20 cellular contexts compared by ENCODE assay signal in genomic region chrX:40469316-40469715, GRCh38.
DNase-seq lines count a peak whose midpoint lies in the region; ATAC-seq, FAIRE-seq and TF ChIP-seq lines count a peak whose summit lies in the region.
"Had no signal": no experiment of that assay in that cellular context is flagged by ENCODE, and none has a peak within 500 bp of the region (broad histone marks: within the 10 kb centered on the region; RNA-seq: fewer than 3 reads in every experiment).

No MANE protein-coding gene starts in this region.

- no peaks in the 10 kb centered on the region for H3K9me3 ChIP-seq in K562 (replicated peaks; ENCODE audit: control insufficient read depth, insufficient read depth, low read depth, low read length)
- H3K9me3 ChIP-seq: Caco-2 had no signal

- no peaks in the 10 kb centered on the region for H3K9me1 ChIP-seq in K562 (ENCODE audit: control insufficient read depth, insufficient read depth, low read length)

- H3K4me3 ChIP-seq in K562, result no peak overlapping the region

- POLR2A ChIA-PET in HEK293T (lab: Yijun Ruan, JAX), result no interaction called here
- POLR2A ChIA-PET in K562 (lab: Yijun Ruan, JAX), result no interaction called here
- POLR2A ChIA-PET in activated CD4-positive, alpha-beta T cell treated with anti-CD3 and anti-CD28 coated beads, Interleukin-2, amount 10 ng/mL, durations not matched to agents 7 days and 5 days (lab: Charles Lee), result no interaction called here

- H3K36me3 Mint-ChIP-seq in activated CD4-positive, alpha-beta T cell treated with anti-CD3 and anti-CD28 coated beads, Interleukin-2, amount 10 ng/mL, durations not matched to agents 7 days and 5 days (ENCODE audit: low read depth), result no peaks in the 10 kb centered on the region
- H3K36me3 Mint-ChIP-seq in osteocyte (ENCODE audit: unreplicated experiment) (no peaks in the 10 kb centered on the region), mesothelial cell of epicardium (no peaks in the 10 kb centered on the region)

- peaks cover 38% of the 10 kb centered on the region for H3K4me1 Mint-ChIP-seq in activated CD4-positive, alpha-beta T cell treated with anti-CD3 and anti-CD28 coated beads, Interleukin-2, amount 10 ng/mL, durations not matched to agents 7 days and 5 days
- H3K4me1 Mint-ChIP-seq in osteocyte (ENCODE audit: unreplicated experiment) (peaks cover 39% of the 10 kb centered on the region), mesothelial cell of epicardium (peaks cover 17% of the 10 kb centered on the region)

- no peaks in the 10 kb centered on the region for H3K27me3 ChIP-seq in K562 (ENCODE audit: control insufficient read depth in 2 of 2, insufficient read depth in 2 of 2, low read length in 2 of 2)

- no peaks in the 10 kb centered on the region for H3K36me3 ChIP-seq in K562 (ENCODE audit: control insufficient read depth, insufficient read depth, low read length)

- H3K27ac ChIP-seq in K562 (ENCODE audit: extremely low read depth, low read depth, low read length), result no peak overlapping the region
- H3K27ac ChIP-seq: C4-2B, HL-60 had no signal

- peaks cover 3 to 4% of the 10 kb centered on the region in 2 experiments; a peak in 2 of 5 replicates for H3K4me1 ChIP-seq in K562 (replicated peaks in 1 of 2; ENCODE audit: control insufficient read depth in 2 of 2, insufficient read depth in 2 of 2, low read length in 2 of 2)

- H3K79me2 ChIP-seq in K562 (ENCODE audit: control insufficient read depth, insufficient read depth, low read length), result no peaks in the 10 kb centered on the region

- no peak for TF ChIP-seq EP300 in K562 (IDR thresholded peaks at IDR 0.05; ENCODE audit: low read length)

- H4K20me1 ChIP-seq in K562 (replicated peaks; ENCODE audit: control insufficient read depth, insufficient read depth, low read length), result no peaks in the 10 kb centered on the region

- ATAC-seq in K562, result no peak
- peak; percentile 36 for ATAC-seq in left colon
- no peak for ATAC-seq in HG02798 (IDR thresholded peaks at IDR 0.05; ENCODE audit: poor library complexity, unreplicated experiment)

- no peak overlapping the region for H3K27ac Mint-ChIP-seq in activated CD4-positive, alpha-beta T cell treated with anti-CD3 and anti-CD28 coated beads, Interleukin-2, amount 10 ng/mL, durations not matched to agents 7 days and 5 days
- H3K27ac Mint-ChIP-seq in osteocyte (ENCODE audit: unreplicated experiment), result no peak overlapping the region
- H3K27ac Mint-ChIP-seq in mesothelial cell of epicardium, result no peak overlapping the region
- H3K27ac Mint-ChIP-seq: CD4-positive, alpha-beta T cell had no signal

- no peak for FAIRE-seq in K562 (lab: Jason Lieb, UNC)
- FAIRE-seq: A204.1, D721Med, HTR-8/SVneo had no signal

- BruUV-seq in K562 (replicated peaks; lab: Mats Ljungman, UMichigan), result no TSS peak

- intact Hi-C loops in K562 (cut with micrococcal nuclease) (loop anchor here (2.0 to 10.0 kb wide), 2 partner anchors 59 to 295 kb away; no protein-coding TSS in a partner anchor), left colon (cut with DNase I, micrococcal nuclease) (no loop called here)

- H3K9ac ChIP-seq in K562 (ENCODE audit: insufficient read depth in 1 of 2, low read depth in 2 of 2, low read length in 2 of 2), result no peak overlapping the region

- no peak overlapping the region for H3K4me2 ChIP-seq in K562 (ENCODE audit: insufficient read depth, low read length)

- CTCF ChIA-PET in HEK293T (lab: Yijun Ruan, JAX) (no interaction called here), K562 (lab: Yijun Ruan, JAX; ENCODE audit: low intra/inter-chr PET ratio) (no interaction called here)
- CTCF ChIA-PET in activated CD4-positive, alpha-beta T cell treated with anti-CD3 and anti-CD28 coated beads, Interleukin-2, amount 10 ng/mL, durations not matched to agents 7 days and 5 days (lab: Charles Lee), result no interaction called here

- H2AFZ ChIP-seq in K562 (ENCODE audit: low read depth, low read length), result no peak overlapping the region

- no peak for TF ChIP-seq POLR2A in K562 (conservative IDR thresholded peaks at IDR 0.05)

- no peaks in the 10 kb centered on the region for H3K27me3 Mint-ChIP-seq in activated CD4-positive, alpha-beta T cell treated with anti-CD3 and anti-CD28 coated beads, Interleukin-2, amount 10 ng/mL, durations not matched to agents 7 days and 5 days
- H3K27me3 Mint-ChIP-seq in osteocyte (ENCODE audit: unreplicated experiment) (peaks cover 5% of the 10 kb centered on the region), mesothelial cell of epicardium (ENCODE audit: low read depth) (no peaks in the 10 kb centered on the region)
- H3K27me3 Mint-ChIP-seq: CD4-positive, alpha-beta T cell had no signal

- in situ Hi-C loops in K562 (cut with MboI), result no loop called here

- DNase-seq in HEK293T (ENCODE audit: extremely low spot score) (no peak), K562 (ENCODE audit: extremely low read depth in 1 of 4, low spot score in 3 of 4) (no peak), left colon (peak in 1 of 2 donors; percentile 28), osteocyte (ENCODE audit: extremely low spot score, unreplicated experiment) (no peak), mesothelial cell of epicardium (ENCODE audit: low spot score in 2 of 2, unreplicated experiment in 2 of 2) (no peak)
- DNase-seq in activated CD4-positive, alpha-beta T cell treated with anti-CD3 and anti-CD28 coated beads, Interleukin-2, amount 10 ng/mL, durations not matched to agents 7 days and 5 days, result no peak
- DNase-seq: AML-193; Caco-2; CD4-positive, alpha-beta T cell; GDM1; GOT3; H7; IMR-90; KBM-7 had no signal

- no peaks in the 10 kb centered on the region for H3K9me3 Mint-ChIP-seq in activated CD4-positive, alpha-beta T cell treated with anti-CD3 and anti-CD28 coated beads, Interleukin-2, amount 10 ng/mL, durations not matched to agents 7 days and 5 days
- H3K9me3 Mint-ChIP-seq in osteocyte (ENCODE audit: unreplicated experiment) (no peaks in the 10 kb centered on the region), mesothelial cell of epicardium (peaks cover 25% of the 10 kb centered on the region)
- H3K9me3 Mint-ChIP-seq: CD4-positive, alpha-beta T cell had no signal

- no peak for TF ChIP-seq CTCF in K562 (IDR thresholded peaks at IDR 0.05 in 2 of 3, conservative IDR thresholded peaks at IDR 0.05 in 1 of 3; ENCODE audit: insufficient read depth in 2 of 3, low read depth in 1 of 3, low read length in 3 of 3)
- TF ChIP-seq CTCF in osteocyte (IDR thresholded peaks at IDR 0.05), result no peak
- TF ChIP-seq CTCF in mesothelial cell of epicardium (IDR thresholded peaks at IDR 0.05; ENCODE audit: unreplicated experiment), result no peak

- no peak overlapping the region for H3K4me3 Mint-ChIP-seq in activated CD4-positive, alpha-beta T cell treated with anti-CD3 and anti-CD28 coated beads, Interleukin-2, amount 10 ng/mL, durations not matched to agents 7 days and 5 days
- H3K4me3 Mint-ChIP-seq in osteocyte (ENCODE audit: unreplicated experiment) (no peak overlapping the region), mesothelial cell of epicardium (no peak overlapping the region)
- H3K4me3 Mint-ChIP-seq: CD4-positive, alpha-beta T cell had no signal

- WGBS in K562 (ENCODE audit: insufficient coverage, low coverage, missing lambda C conversion rate), result 3% methylated on average over 4 of the region's 4 CpGs

- no peak for TF ChIP-seq RAD21 in K562 (CRISPR knock-in tag; conservative IDR thresholded peaks at IDR 0.05 in 1 of 2, IDR thresholded peaks at IDR 0.05 in 1 of 2)

TF ChIP-seq in HEK293T, 16 proteins besides CTCF, POLR2A, EP300 and RAD21:
- no peak for TF ChIP-seq LEF1 (IDR thresholded peaks at IDR 0.05; ENCODE audit: borderline replicate concordance)
- TF ChIP-seq, protein P1, sequence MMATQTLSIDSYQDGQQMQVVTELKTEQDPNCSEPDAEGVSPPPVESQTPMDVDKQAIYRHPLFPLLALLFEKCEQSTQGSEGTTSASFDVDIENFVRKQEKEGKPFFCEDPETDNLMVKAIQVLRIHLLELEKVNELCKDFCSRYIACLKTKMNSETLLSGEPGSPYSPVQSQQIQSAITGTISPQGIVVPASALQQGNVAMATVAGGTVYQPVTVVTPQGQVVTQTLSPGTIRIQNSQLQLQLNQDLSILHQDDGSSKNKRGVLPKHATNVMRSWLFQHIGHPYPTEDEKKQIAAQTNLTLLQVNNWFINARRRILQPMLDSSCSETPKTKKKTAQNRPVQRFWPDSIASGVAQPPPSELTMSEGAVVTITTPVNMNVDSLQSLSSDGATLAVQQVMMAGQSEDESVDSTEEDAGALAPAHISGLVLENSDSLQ (IDR thresholded peaks at IDR 0.05), result peak; percentile 67
- TF ChIP-seq ARNT (IDR thresholded peaks at IDR 0.05), result no peak
- TF ChIP-seq FOXK2 (IDR thresholded peaks at IDR 0.05), result no peak
- no peak for TF ChIP-seq ZNF384 (IDR thresholded peaks at IDR 0.05)
- TF ChIP-seq BHLHE40 (IDR thresholded peaks at IDR 0.05; ENCODE audit: borderline replicate concordance), result no peak
TF ChIP-seq in HEK293T: peak in this region for 1.

TF ChIP-seq in K562, 482 proteins besides CTCF, POLR2A, EP300 and RAD21:
- TF ChIP-seq, protein P1 (IDR thresholded peaks at IDR 0.05), result peak; percentile 60
- no peak for TF ChIP-seq GTF2F1 (IDR thresholded peaks at IDR 0.05; ENCODE audit: low read depth, low read length)
- peak; percentile 39 for TF ChIP-seq MEIS2 (IDR thresholded peaks at IDR 0.05; ENCODE audit: partially characterized antibody)
TF ChIP-seq in K562: peak in this region for 2.
